In genomic region chr16:85136705-85137322, GRCh38 we compare ENCODE assay signal across 9 cellular contexts. TPM values are rescaled to one million over a fixed set of nuclear protein-coding genes. Genes with fewer than 3 reads are reported as not detected.
DNase-seq lines count a peak whose midpoint lies in the region; ATAC-seq and TF ChIP-seq lines count a peak whose summit lies in the region.
"Had no signal": no experiment of that assay in that cellular context is flagged by ENCODE, and none has a peak within 500 bp of the region (broad histone marks: within the 10 kb centered on the region; RNA-seq: fewer than 3 reads in every experiment).

No MANE protein-coding gene starts in this region.

- H3K27me3 Mint-ChIP-seq in natural killer cell (ENCODE audit: low read depth in 2 of 2): peaks cover 27% of the 10 kb centered on the region in 2 donors
- peaks cover 25 to 28% of the 10 kb centered on the region in 2 donors for H3K27me3 Mint-ChIP-seq in natural killer cell treated with Interleukin-12 subunit alpha and Interleukin-12 subunit beta and Interleukin-15 and Interleukin-18, amount 100 ng/mL, for 72 hours

- H3K9ac ChIP-seq in muscle layer of colon (ENCODE audit: low read length): no peak overlapping the region

- peaks cover 20 to 29% of the 10 kb centered on the region in 2 donors for H3K4me1 Mint-ChIP-seq in natural killer cell
- peaks cover 20 to 21% of the 10 kb centered on the region in 2 donors for H3K4me1 Mint-ChIP-seq in natural killer cell treated with Interleukin-12 subunit alpha and Interleukin-12 subunit beta and Interleukin-15 and Interleukin-18, amount 100 ng/mL, for 72 hours (ENCODE audit: low read depth in 2 of 2)

- no peaks in the 10 kb centered on the region for H3K27me3 ChIP-seq in muscle layer of colon (ENCODE audit: control insufficient read depth in 1 of 2, insufficient read depth in 2 of 2, low read length in 2 of 2)

- H3K4me1 ChIP-seq in muscle layer of colon (ENCODE audit: insufficient read depth, low read length): peaks cover 36% of the 10 kb centered on the region

- no peaks in the 10 kb centered on the region for H3K9me3 ChIP-seq in muscle layer of colon (ENCODE audit: low read length)

- peak overlapping the region; percentile 37 for H3K4me3 Mint-ChIP-seq in natural killer cell
- H3K4me3 Mint-ChIP-seq in natural killer cell treated with Interleukin-12 subunit alpha and Interleukin-12 subunit beta and Interleukin-15 and Interleukin-18, amount 100 ng/mL, for 72 hours: no peak overlapping the region

- H3K4me3 ChIP-seq in epithelial cell of proximal tubule (ENCODE audit: low read depth, low read length): peak overlapping the region; percentile 50
- peak overlapping the region; percentile 1 to 9 for H3K4me3 ChIP-seq in muscle layer of colon (ENCODE audit: low read depth in 1 of 2, low read length in 2 of 2)

- peak overlapping the region; percentile 85 for H3K27ac ChIP-seq in muscle layer of colon (ENCODE audit: low read depth, low read length)

- no peaks in the 10 kb centered on the region for H3K36me3 ChIP-seq in muscle layer of colon (ENCODE audit: insufficient read depth, low read length)

- intact Hi-C loops in natural killer cell (cut with micrococcal nuclease): no loop called here

- TF ChIP-seq POLR2A in GM18505 (IDR thresholded peaks at IDR 0.05; ENCODE audit: borderline replicate concordance, extremely low read depth, insufficient read depth, insufficient read length): no peak

- TF ChIP-seq CTCF in natural killer cell (IDR thresholded peaks at IDR 0.05) (no peak), epithelial cell of proximal tubule (conservative IDR thresholded peaks at IDR 0.05; ENCODE audit: low read depth, low read length) (no peak)

- no peaks in the 10 kb centered on the region for H3K36me3 Mint-ChIP-seq in natural killer cell
- H3K36me3 Mint-ChIP-seq in natural killer cell treated with Interleukin-12 subunit alpha and Interleukin-12 subunit beta and Interleukin-15 and Interleukin-18, amount 100 ng/mL, for 72 hours: no peaks in the 10 kb centered on the region

- H3K27ac Mint-ChIP-seq in natural killer cell: peak overlapping the region in 1 of 2 donors; percentile 76
- H3K27ac Mint-ChIP-seq in natural killer cell treated with Interleukin-12 subunit alpha and Interleukin-12 subunit beta and Interleukin-15 and Interleukin-18, amount 100 ng/mL, for 72 hours: no peak overlapping the region

- no peak for DNase-seq in natural killer cell
- DNase-seq in natural killer cell treated with Interleukin-12 subunit alpha and Interleukin-12 subunit beta and Interleukin-15 and Interleukin-18, amount 100 ng/mL, for 72 hours (ENCODE audit: low spot score): no peak
- no peak for DNase-seq in epithelial cell of proximal tubule (ENCODE audit: low read depth)
- DNase-seq in activated CD4-positive, CD25-positive, alpha-beta regulatory T cell treated with anti-CD3 and anti-CD28 coated beads, Interleukin-2, amount 50 U/mL, for 72 hours: no peak
- DNase-seq: NCI-H345 had no signal

- H3K9me3 Mint-ChIP-seq in natural killer cell: no peaks in the 10 kb centered on the region
- H3K9me3 Mint-ChIP-seq in natural killer cell treated with Interleukin-12 subunit alpha and Interleukin-12 subunit beta and Interleukin-15 and Interleukin-18, amount 100 ng/mL, for 72 hours: no peaks in the 10 kb centered on the region

- ATAC-seq in natural killer cell: peak in 1 of 3 donors; percentile 47
- no peak for ATAC-seq in natural killer cell treated with Interleukin-12 subunit alpha and Interleukin-12 subunit beta and Interleukin-15 and Interleukin-18, amount 100 ng/mL, for 72 hours
- ATAC-seq in GM18505 (IDR thresholded peaks at IDR 0.05; ENCODE audit: unreplicated experiment): no peak
- no peak for ATAC-seq in GM19324 (IDR thresholded peaks at IDR 0.05; ENCODE audit: low FRiP score, unreplicated experiment)
- no peak for ATAC-seq in GM19351 (IDR thresholded peaks at IDR 0.05; ENCODE audit: unreplicated experiment)

RNA-seq across cellular contexts. Expression of gene CIBAR2, which starts 24.5 kb away (rescaled TPM):
- total RNA-seq in natural killer cell: not detected
- not detected for total RNA-seq in natural killer cell treated with Interleukin-12 subunit alpha and Interleukin-12 subunit beta and Interleukin-15 and Interleukin-18, amount 100 ng/mL, for 72 hours
- total RNA-seq in epithelial cell of proximal tubule: not detected in 2 replicates
